In genomic region chr12:61414470-61414869, GRCh38 we compare ENCODE assay signal across 17 cellular contexts.
DNase-seq lines count a peak whose midpoint lies in the region; TF ChIP-seq lines count a peak whose summit lies in the region.
"Had no signal": no experiment of that assay in that cellular context is flagged by ENCODE, and none has a peak within 500 bp of the region (broad histone marks: within the 10 kb centered on the region; RNA-seq: fewer than 3 reads in every experiment).

No MANE protein-coding gene starts in this region.

- no peaks in the 10 kb centered on the region for H3K36me3 Mint-ChIP-seq in HFFc6 (ENCODE audit: low read depth)
- H3K36me3 Mint-ChIP-seq: CD14-positive monocyte; CD4-positive, alpha-beta memory T cell; IgD-negative memory B cell had no signal

- DNase-seq in NCI-H748 (lab: John Stamatoyannopoulos, UW; ENCODE audit: unreplicated experiment) (peak; percentile 13), NCI-H748 treated with DMSO at 0.1 percent for 48 hours (lab: John Stamatoyannopoulos, UW) (no peak), NCI-H1417 (lab: John Stamatoyannopoulos, UW) (peak in 2 of 3 experiments; percentile 34 to 88), RKO (ENCODE audit: low spot score) (peak; percentile 1), retinal pigment epithelial cell (ENCODE audit: low read depth) (peak; percentile 0), NCI-H187 (lab: John Stamatoyannopoulos, UW) (no peak), NCI-H446 (lab: John Stamatoyannopoulos, UW) (no peak), HFFc6 (no peak)
- DNase-seq: Calu3; CD4-positive, alpha-beta memory T cell; DMS79 treated with DMSO at 0.1 percent for 48 hours; GF-D8; H9 had no signal

- peaks cover 8% of the 10 kb centered on the region for H3K9me3 Mint-ChIP-seq in HFFc6

- no peaks in the 10 kb centered on the region for H3K4me1 Mint-ChIP-seq in HFFc6 (ENCODE audit: low read depth)
- H3K4me1 Mint-ChIP-seq: CD14-positive monocyte; CD4-positive, alpha-beta memory T cell; IgD-negative memory B cell had no signal

- H3K27me3 Mint-ChIP-seq in HFFc6 (ENCODE audit: insufficient read depth): no peaks in the 10 kb centered on the region
- H3K27me3 Mint-ChIP-seq: CD4-positive, alpha-beta memory T cell; IgD-negative memory B cell had no signal

- no peak overlapping the region for H3K4me3 Mint-ChIP-seq in HFFc6
- H3K4me3 Mint-ChIP-seq: CD14-positive monocyte; CD4-positive, alpha-beta memory T cell; H9; IgD-negative memory B cell had no signal

- H3K27ac Mint-ChIP-seq in HFFc6: no peak overlapping the region
- H3K27ac Mint-ChIP-seq: CD14-positive monocyte; CD4-positive, alpha-beta memory T cell; H9; IgD-negative memory B cell had no signal

- TF ChIP-seq CTCF in retinal pigment epithelial cell (conservative IDR thresholded peaks at IDR 0.05; ENCODE audit: low read depth, low read length) (no peak), HFFc6 (IDR thresholded peaks at IDR 0.05) (no peak)

- H3K4me3 ChIP-seq in retinal pigment epithelial cell (ENCODE audit: low read length): no peak overlapping the region
- H3K4me3 ChIP-seq: A549, BLaER1 had no signal

Comparison
In these comparisons a context has a peak if more than half of its experiments do, and no peak if none do; other contexts are left out.
1. DNase-seq: peak in NCI-H748 (single experiment), NCI-H1417 (2 of 3), RKO (single experiment) and retinal pigment epithelial cell (single experiment); none in NCI-H748 treated with DMSO at 0.1 percent for 48 hours (single experiment), NCI-H187 (0 of 2), NCI-H446 (0 of 2) and HFFc6 (single experiment).